ENCODE assay signal across 1 cellular context in the genomic region with DNA sequence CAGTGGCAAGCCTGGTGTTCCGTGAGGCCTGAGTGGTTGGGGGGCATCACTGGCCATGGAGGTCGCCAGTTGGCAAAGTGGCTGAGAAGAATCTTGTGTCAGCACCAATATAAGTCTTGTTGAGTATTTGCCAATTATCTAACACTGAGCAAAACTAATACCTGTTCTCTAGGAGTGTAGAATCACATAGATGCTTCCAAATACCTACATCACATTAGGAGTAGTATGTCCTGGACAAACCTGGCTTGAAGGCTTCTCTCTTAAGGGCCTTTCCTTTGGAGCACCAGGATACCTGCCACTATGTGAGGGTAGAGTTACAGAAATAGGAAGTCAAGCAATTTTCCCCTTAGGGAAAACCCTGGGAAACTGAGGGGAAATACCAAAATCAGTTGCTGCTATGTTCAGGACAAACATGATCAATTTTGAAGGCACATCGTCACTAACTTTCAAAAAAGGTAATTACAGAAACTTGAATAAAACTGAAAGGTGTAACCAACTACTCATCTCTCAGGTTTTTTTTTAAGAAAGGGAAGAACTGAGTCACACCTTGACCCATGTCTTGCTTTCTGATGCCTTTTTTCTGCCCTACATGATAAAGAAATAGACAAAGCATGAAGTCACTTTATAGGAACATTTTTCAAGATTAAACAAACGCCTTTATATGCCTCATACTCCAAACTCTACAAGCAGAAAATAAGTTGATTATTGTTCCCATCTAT.
TF ChIP-seq lines count a peak whose summit lies in the region.

No MANE protein-coding gene starts in this region.

TF ChIP-seq in GM12878, 131 proteins besides CTCF, POLR2A, EP300 and RAD21 (continued from another document):
- TF ChIP-seq, protein P1, sequence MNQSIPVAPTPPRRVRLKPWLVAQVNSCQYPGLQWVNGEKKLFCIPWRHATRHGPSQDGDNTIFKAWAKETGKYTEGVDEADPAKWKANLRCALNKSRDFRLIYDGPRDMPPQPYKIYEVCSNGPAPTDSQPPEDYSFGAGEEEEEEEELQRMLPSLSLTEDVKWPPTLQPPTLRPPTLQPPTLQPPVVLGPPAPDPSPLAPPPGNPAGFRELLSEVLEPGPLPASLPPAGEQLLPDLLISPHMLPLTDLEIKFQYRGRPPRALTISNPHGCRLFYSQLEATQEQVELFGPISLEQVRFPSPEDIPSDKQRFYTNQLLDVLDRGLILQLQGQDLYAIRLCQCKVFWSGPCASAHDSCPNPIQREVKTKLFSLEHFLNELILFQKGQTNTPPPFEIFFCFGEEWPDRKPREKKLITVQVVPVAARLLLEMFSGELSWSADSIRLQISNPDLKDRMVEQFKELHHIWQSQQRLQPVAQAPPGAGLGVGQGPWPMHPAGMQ (IDR thresholded peaks at IDR 0.05; ENCODE audit: borderline replicate concordance), result no peak
- 0 out of 2 replicates have a peak, but pooled peaks have one; percentile 31 for TF ChIP-seq FOXM1 (IDR thresholded peaks at IDR 0.05; ENCODE audit: low read depth, low read length)
- peak; percentile 52 for TF ChIP-seq JUNB (IDR thresholded peaks at IDR 0.05)
- 0 out of 2 replicates have a peak, but pooled peaks have one; percentile 15 for TF ChIP-seq GABPA (IDR thresholded peaks at IDR 0.05; ENCODE audit: low read depth)
